In the genomic region with DNA sequence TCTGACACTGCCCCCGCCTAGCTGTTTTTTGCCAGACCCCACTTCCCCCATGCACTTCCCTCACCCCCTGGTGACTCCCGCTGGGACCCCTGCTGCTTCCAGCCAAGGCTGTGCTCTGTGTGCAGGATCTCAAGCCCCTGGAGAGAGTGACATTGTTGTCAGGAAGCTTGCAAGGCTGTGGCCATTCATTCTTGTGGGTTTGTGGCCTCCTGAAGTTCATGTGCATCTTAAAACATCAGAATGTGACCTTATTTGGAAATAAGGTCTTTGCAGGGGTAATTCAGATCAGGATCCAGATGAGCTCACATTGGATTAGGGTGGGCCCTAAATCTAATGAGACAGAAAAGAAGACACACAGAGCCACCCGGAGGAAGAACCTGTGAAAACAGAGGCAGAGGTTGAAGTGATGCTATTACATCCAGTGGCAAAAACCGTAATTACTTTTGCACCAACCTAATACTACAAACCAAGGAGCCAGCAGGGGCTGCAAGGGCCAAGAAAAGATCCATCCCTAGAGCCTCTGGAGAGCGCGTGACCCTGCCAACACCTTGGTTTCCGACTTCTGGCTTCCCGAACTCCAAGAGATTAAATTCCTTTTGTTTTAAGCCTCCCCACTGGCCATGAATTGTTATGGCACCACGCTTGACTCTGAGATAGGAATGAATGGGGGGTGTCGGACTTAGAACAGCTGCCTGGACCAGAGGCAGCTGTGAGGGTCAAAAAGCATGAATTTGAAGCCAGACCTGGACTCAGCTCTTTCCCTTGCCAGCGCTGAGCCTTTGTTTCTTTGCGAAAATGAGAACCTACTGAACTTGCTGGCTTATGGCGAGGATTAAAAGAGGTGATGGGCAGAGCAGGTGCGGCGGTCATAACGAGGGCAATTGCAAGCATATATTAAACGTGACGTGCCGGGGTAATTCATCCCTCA, we compare ENCODE assay signal across 1 cellular context.
TF ChIP-seq lines count a peak whose summit lies in the region.

No MANE protein-coding gene starts in this region.

TF ChIP-seq in GM23338, 12 proteins besides CTCF, POLR2A, EP300 and RAD21 (continued from another document):
- TF ChIP-seq, protein P1, sequence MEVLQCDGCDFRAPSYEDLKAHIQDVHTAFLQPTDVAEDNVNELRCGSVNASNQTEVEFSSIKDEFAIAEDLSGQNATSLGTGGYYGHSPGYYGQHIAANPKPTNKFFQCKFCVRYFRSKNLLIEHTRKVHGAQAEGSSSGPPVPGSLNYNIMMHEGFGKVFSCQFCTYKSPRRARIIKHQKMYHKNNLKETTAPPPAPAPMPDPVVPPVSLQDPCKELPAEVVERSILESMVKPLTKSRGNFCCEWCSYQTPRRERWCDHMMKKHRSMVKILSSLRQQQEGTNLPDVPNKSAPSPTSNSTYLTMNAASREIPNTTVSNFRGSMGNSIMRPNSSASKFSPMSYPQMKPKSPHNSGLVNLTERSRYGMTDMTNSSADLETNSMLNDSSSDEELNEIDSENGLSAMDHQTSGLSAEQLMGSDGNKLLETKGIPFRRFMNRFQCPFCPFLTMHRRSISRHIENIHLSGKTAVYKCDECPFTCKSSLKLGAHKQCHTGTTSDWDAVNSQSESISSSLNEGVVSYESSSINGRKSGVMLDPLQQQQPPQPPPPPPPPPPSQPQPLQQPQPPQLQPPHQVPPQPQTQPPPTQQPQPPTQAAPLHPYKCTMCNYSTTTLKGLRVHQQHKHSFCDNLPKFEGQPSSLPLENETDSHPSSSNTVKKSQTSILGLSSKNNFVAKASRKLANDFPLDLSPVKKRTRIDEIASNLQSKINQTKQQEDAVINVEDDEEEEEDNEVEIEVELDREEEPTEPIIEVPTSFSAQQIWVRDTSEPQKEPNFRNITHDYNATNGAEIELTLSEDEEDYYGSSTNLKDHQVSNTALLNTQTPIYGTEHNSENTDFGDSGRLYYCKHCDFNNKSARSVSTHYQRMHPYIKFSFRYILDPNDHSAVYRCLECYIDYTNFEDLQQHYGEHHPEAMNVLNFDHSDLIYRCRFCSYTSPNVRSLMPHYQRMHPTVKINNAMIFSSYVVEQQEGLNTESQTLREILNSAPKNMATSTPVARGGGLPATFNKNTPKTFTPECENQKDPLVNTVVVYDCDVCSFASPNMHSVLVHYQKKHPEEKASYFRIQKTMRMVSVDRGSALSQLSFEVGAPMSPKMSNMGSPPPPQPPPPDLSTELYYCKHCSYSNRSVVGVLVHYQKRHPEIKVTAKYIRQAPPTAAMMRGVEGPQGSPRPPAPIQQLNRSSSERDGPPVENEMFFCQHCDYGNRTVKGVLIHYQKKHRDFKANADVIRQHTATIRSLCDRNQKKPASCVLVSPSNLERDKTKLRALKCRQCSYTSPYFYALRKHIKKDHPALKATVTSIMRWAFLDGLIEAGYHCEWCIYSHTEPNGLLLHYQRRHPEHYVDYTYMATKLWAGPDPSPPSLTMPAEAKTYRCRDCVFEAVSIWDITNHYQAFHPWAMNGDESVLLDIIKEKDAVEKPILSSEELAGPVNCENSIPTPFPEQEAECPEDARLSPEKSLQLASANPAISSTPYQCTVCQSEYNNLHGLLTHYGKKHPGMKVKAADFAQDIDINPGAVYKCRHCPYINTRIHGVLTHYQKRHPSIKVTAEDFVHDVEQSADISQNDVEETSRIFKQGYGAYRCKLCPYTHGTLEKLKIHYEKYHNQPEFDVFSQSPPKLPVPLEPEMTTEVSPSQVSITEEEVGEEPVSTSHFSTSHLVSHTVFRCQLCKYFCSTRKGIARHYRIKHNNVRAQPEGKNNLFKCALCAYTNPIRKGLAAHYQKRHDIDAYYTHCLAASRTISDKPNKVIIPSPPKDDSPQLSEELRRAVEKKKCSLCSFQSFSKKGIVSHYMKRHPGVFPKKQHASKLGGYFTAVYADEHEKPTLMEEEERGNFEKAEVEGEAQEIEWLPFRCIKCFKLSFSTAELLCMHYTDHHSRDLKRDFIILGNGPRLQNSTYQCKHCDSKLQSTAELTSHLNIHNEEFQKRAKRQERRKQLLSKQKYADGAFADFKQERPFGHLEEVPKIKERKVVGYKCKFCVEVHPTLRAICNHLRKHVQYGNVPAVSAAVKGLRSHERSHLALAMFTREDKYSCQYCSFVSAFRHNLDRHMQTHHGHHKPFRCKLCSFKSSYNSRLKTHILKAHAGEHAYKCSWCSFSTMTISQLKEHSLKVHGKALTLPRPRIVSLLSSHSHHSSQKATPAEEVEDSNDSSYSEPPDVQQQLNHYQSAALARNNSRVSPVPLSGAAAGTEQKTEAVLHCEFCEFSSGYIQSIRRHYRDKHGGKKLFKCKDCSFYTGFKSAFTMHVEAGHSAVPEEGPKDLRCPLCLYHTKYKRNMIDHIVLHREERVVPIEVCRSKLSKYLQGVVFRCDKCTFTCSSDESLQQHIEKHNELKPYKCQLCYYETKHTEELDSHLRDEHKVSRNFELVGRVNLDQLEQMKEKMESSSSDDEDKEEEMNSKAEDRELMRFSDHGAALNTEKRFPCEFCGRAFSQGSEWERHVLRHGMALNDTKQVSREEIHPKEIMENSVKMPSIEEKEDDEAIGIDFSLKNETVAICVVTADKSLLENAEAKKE (CRISPR knock-in tag; IDR thresholded peaks at IDR 0.05), result no peak
- TF ChIP-seq, protein P2, sequence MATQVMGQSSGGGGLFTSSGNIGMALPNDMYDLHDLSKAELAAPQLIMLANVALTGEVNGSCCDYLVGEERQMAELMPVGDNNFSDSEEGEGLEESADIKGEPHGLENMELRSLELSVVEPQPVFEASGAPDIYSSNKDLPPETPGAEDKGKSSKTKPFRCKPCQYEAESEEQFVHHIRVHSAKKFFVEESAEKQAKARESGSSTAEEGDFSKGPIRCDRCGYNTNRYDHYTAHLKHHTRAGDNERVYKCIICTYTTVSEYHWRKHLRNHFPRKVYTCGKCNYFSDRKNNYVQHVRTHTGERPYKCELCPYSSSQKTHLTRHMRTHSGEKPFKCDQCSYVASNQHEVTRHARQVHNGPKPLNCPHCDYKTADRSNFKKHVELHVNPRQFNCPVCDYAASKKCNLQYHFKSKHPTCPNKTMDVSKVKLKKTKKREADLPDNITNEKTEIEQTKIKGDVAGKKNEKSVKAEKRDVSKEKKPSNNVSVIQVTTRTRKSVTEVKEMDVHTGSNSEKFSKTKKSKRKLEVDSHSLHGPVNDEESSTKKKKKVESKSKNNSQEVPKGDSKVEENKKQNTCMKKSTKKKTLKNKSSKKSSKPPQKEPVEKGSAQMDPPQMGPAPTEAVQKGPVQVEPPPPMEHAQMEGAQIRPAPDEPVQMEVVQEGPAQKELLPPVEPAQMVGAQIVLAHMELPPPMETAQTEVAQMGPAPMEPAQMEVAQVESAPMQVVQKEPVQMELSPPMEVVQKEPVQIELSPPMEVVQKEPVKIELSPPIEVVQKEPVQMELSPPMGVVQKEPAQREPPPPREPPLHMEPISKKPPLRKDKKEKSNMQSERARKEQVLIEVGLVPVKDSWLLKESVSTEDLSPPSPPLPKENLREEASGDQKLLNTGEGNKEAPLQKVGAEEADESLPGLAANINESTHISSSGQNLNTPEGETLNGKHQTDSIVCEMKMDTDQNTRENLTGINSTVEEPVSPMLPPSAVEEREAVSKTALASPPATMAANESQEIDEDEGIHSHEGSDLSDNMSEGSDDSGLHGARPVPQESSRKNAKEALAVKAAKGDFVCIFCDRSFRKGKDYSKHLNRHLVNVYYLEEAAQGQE (IDR thresholded peaks at IDR 0.05; ENCODE audit: unreplicated experiment), result no peak
- no peak for TF ChIP-seq POLR2AphosphoS5 (IDR thresholded peaks at IDR 0.05; ENCODE audit: low read depth)
